ENCODE assay signal across 1 cellular context in the genomic region with DNA sequence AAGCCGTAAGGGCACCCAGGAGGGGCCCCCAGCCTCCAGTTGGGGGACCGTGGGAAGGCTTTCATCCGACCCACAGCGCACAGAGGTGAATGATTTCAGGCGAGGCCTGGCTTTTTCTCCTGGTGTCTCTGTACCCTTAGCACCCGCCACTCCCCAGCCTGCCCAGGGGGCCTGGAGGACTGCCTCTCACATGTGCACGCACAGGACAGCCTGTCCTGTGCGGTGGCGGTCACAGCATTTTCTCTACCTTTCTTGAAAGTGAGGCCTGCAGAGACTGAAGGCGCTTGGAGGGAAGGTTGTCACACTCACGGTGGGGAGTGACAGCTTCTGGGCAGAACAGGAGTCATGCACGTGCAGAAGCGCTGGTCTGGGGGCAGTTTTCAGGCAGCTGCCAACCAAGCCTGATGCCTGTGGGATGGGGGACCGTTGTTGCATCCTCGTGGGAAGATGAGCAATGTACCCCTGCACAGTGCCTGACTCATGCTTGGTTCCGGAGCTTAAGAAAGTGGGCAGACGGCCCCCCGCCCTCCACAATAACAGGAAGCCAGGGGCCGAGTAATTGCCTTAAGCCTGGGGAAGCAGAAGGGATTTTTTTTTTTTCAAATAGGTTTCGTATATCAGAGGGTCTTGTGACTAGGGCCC.
TF ChIP-seq lines count a peak whose summit lies in the region.

No MANE protein-coding gene starts in this region.

TF ChIP-seq in HepG2, 621 proteins besides CTCF, POLR2A, EP300 and RAD21 (continued from another document):
- TF ChIP-seq, protein P1, sequence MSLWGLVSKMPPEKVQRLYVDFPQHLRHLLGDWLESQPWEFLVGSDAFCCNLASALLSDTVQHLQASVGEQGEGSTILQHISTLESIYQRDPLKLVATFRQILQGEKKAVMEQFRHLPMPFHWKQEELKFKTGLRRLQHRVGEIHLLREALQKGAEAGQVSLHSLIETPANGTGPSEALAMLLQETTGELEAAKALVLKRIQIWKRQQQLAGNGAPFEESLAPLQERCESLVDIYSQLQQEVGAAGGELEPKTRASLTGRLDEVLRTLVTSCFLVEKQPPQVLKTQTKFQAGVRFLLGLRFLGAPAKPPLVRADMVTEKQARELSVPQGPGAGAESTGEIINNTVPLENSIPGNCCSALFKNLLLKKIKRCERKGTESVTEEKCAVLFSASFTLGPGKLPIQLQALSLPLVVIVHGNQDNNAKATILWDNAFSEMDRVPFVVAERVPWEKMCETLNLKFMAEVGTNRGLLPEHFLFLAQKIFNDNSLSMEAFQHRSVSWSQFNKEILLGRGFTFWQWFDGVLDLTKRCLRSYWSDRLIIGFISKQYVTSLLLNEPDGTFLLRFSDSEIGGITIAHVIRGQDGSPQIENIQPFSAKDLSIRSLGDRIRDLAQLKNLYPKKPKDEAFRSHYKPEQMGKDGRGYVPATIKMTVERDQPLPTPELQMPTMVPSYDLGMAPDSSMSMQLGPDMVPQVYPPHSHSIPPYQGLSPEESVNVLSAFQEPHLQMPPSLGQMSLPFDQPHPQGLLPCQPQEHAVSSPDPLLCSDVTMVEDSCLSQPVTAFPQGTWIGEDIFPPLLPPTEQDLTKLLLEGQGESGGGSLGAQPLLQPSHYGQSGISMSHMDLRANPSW (CRISPR knock-in tag; IDR thresholded peaks at IDR 0.05; ENCODE audit: borderline replicate concordance), result no peak
- TF ChIP-seq RBM22 (optimal IDR thresholded peaks at IDR 0.05; ENCODE audit: low read length) (no peak), TBX3 (IDR thresholded peaks at IDR 0.05; ENCODE audit: borderline replicate concordance) (no peak), NFIB (CRISPR knock-in tag; IDR thresholded peaks at IDR 0.05; ENCODE audit: borderline replicate concordance) (no peak), ZNF672 (CRISPR knock-in tag; IDR thresholded peaks at IDR 0.05) (no peak), ATM (IDR thresholded peaks at IDR 0.05; ENCODE audit: borderline replicate concordance) (no peak), ISL2 (CRISPR knock-in tag; IDR thresholded peaks at IDR 0.05) (no peak)
TF ChIP-seq in HepG2: peak in this region for 0.
